10 cellular contexts compared by ENCODE assay signal in genomic region chr9:89536618-89537017, GRCh38. TPM values are rescaled to one million over a fixed set of nuclear protein-coding genes. Genes with fewer than 3 reads are reported as not detected.
A peak's percentile ranks its signal among the peaks of the same experiment; 100 is the strongest.
DNase-seq lines count a peak whose midpoint lies in the region; ATAC-seq and TF ChIP-seq lines count a peak whose summit lies in the region.
"Had no signal": no experiment of that assay in that cellular context is flagged by ENCODE, and none has a peak within 500 bp of the region (broad histone marks: within the 10 kb centered on the region; RNA-seq: fewer than 3 reads in every experiment).

No MANE protein-coding gene starts in this region.

- H3K36me3 ChIP-seq in esophagus muscularis mucosa (no peaks in the 10 kb centered on the region), HAP-1 (replicated peaks) (no peaks in the 10 kb centered on the region)

- no peak overlapping the region for H3K27ac ChIP-seq in esophagus muscularis mucosa (replicated peaks in 1 of 4)

- H3K4me1 ChIP-seq in esophagus muscularis mucosa (no peaks in the 10 kb centered on the region), HAP-1 (no peaks in the 10 kb centered on the region)

- no peaks in the 10 kb centered on the region for H3K9me3 ChIP-seq in esophagus muscularis mucosa
- H3K9me3 ChIP-seq in HAP-1, result no peaks in the 10 kb centered on the region

- peak; percentile 81 for DNase-seq in GF-D8 (lab: John Stamatoyannopoulos, UW)
- peak; percentile 61 for DNase-seq in OCI-M1 (lab: John Stamatoyannopoulos, UW)
- no peak for DNase-seq in memory B cell (ENCODE audit: low spot score in 2 of 2)
- no peak for DNase-seq in esophagus muscularis mucosa (ENCODE audit: extremely low spot score)
- no peak for DNase-seq in HAP-1 (ENCODE audit: low spot score in 2 of 2)
- DNase-seq: mammary epithelial cell had no signal

- H3K27me3 ChIP-seq in esophagus muscularis mucosa (peaks cover 0 to 20% (median 0%) of the 10 kb centered on the region in 4 donors), HAP-1 (ENCODE audit: low read depth) (no peaks in the 10 kb centered on the region)

- H3K4me3 ChIP-seq in esophagus muscularis mucosa (no peak overlapping the region), HAP-1 (no peak overlapping the region)

- no peak for TF ChIP-seq POLR2A in esophagus muscularis mucosa (IDR thresholded peaks at IDR 0.05; ENCODE audit: low read depth)

- H3K4me3 Mint-ChIP-seq in memory B cell, result peak overlapping the region; percentile 3

- no peaks in the 10 kb centered on the region for H3K36me3 Mint-ChIP-seq in memory B cell

- intact Hi-C loops in esophagus muscularis mucosa (cut with DNase I), result no loop called here

- peaks cover 25% of the 10 kb centered on the region for H3K4me1 Mint-ChIP-seq in memory B cell

- ATAC-seq in GM19467 (IDR thresholded peaks at IDR 0.05; ENCODE audit: unreplicated experiment) (peak; percentile 33), memory B cell (ENCODE audit: low read depth) (no peak), HG03139 (IDR thresholded peaks at IDR 0.05; ENCODE audit: unreplicated experiment) (no peak), HG02981 (IDR thresholded peaks at IDR 0.05; ENCODE audit: unreplicated experiment) (no peak)
- ATAC-seq: Panc1 had no signal

- in situ Hi-C loops in HAP-1 (cut with MboI; ENCODE audit: low sequenced_read_pairs), result no loop called here

- no peak for TF ChIP-seq EP300 in esophagus muscularis mucosa (IDR thresholded peaks at IDR 0.05)

- no peaks in the 10 kb centered on the region for H3K27me3 Mint-ChIP-seq in memory B cell

- 81% methylated on average over 4 of the region's 5 CpGs for WGBS in esophagus muscularis mucosa

- no peaks in the 10 kb centered on the region for H3K9me3 Mint-ChIP-seq in memory B cell

- no peak overlapping the region for H3K27ac Mint-ChIP-seq in memory B cell

- TF ChIP-seq CTCF in esophagus muscularis mucosa (IDR thresholded peaks at IDR 0.05), result no peak

RNA-seq across cellular contexts. Expression of gene SEMA4D, which starts 38.7 kb away (rescaled TPM):
- 10 to 100 TPM in 3 of 4 donors, 1 to 10 TPM in 1; 7.9 to 14.1 (median 10.6) TPM for total RNA-seq in esophagus muscularis mucosa

Comparison
In these comparisons a context has a peak if more than half of its experiments do, and no peak if none do; other contexts are left out.
1. DNase-seq: peak in GF-D8 (single experiment) and OCI-M1 (single experiment); none in memory B cell (0 of 2), esophagus muscularis mucosa (single experiment) and HAP-1 (0 of 2).